ENCODE assay signal across 1 cellular context in the genomic region with DNA sequence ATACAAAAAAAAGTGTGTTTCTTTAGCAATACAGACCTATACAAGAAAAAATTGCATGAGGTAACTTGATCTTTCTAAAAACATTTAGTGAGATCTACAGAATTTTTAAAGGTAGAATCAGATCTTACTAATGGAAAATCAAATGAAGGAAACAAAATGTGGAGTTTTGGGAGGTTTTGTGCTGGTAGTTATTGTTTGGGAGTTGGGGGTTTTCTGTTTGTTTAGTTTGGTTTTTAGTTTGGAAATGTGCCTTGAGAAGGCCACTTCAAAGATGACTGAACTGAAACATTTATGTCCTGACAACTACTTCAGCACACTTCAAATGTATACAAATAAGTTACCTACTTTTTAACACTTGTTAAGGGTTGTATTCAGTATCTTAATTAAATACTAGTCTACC.
TF ChIP-seq lines count a peak whose summit lies in the region.

No MANE protein-coding gene starts in this region.

TF ChIP-seq in HCT116, 20 proteins besides CTCF, POLR2A, EP300 and RAD21 (continued from another document):
- TF ChIP-seq, protein P1, sequence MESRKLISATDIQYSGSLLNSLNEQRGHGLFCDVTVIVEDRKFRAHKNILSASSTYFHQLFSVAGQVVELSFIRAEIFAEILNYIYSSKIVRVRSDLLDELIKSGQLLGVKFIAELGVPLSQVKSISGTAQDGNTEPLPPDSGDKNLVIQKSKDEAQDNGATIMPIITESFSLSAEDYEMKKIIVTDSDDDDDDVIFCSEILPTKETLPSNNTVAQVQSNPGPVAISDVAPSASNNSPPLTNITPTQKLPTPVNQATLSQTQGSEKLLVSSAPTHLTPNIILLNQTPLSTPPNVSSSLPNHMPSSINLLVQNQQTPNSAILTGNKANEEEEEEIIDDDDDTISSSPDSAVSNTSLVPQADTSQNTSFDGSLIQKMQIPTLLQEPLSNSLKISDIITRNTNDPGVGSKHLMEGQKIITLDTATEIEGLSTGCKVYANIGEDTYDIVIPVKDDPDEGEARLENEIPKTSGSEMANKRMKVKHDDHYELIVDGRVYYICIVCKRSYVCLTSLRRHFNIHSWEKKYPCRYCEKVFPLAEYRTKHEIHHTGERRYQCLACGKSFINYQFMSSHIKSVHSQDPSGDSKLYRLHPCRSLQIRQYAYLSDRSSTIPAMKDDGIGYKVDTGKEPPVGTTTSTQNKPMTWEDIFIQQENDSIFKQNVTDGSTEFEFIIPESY (IDR thresholded peaks at IDR 0.05; ENCODE audit: extremely low read depth, insufficient replicate concordance, low read length): no peak
- no peak for TF ChIP-seq ZFX (IDR thresholded peaks at IDR 0.05)
- TF ChIP-seq TCF7L2 (IDR thresholded peaks at IDR 0.05; ENCODE audit: borderline replicate concordance, extremely low read depth, insufficient read depth, insufficient read length): no peak
TF ChIP-seq in HCT116: peak in this region for 0.
